In genomic region chr5:88518131-88519016, GRCh38 we compare ENCODE assay signal across 28 cellular contexts.
A peak's percentile ranks its signal among the peaks of the same experiment; 100 is the strongest.
DNase-seq lines count a peak whose midpoint lies in the region; ATAC-seq and TF ChIP-seq lines count a peak whose summit lies in the region.
"Had no signal": no experiment of that assay in that cellular context is flagged by ENCODE, and none has a peak within 500 bp of the region (broad histone marks: within the 10 kb centered on the region; RNA-seq: fewer than 3 reads in every experiment).

No MANE protein-coding gene starts in this region.

- H3K27ac ChIP-seq in IMR-90 (ENCODE audit: insufficient read depth, low read length) = no peak overlapping the region
- H3K27ac ChIP-seq in SJSA1 = peak overlapping the region; percentile 87
- H3K27ac ChIP-seq in CD4-positive, alpha-beta T cell (ENCODE audit: low read depth, low read length) = no peak overlapping the region
- H3K27ac ChIP-seq: brain microvascular endothelial cell, GM23248, right atrium auricular region, stomach, tibial nerve had no signal

- H3K4me2 ChIP-seq in IMR-90 (ENCODE audit: low read depth, low read length) = no peak overlapping the region

- no peak overlapping the region for H2AK5ac ChIP-seq in IMR-90 (ENCODE audit: low read depth, low read length)

- H3K79me1 ChIP-seq in IMR-90 (ENCODE audit: low read depth in 1 of 2, low read length in 2 of 2) = no peaks in the 10 kb centered on the region

- H3K14ac ChIP-seq in IMR-90 (replicated peaks; ENCODE audit: low read depth, low read length) = no peak overlapping the region

- no peak overlapping the region for H3K4me3 Mint-ChIP-seq in nephron progenitor cell
- no peak overlapping the region for H3K4me3 Mint-ChIP-seq in CD4-positive, alpha-beta T cell
- H3K4me3 Mint-ChIP-seq: activated CD8-positive, alpha-beta memory T cell treated with anti-CD3 and anti-CD28 coated beads, Interleukin-2, amount 10 ng/mL, durations not matched to agents 7 days and 5 days; activated naive CD4-positive, alpha-beta T cell treated with anti-CD3 and anti-CD28 coated beads, Interleukin-2, amount 50 U/mL, for 24 hours; CD4-positive, alpha-beta memory T cell; naive B cell; T-cell had no signal

- no peak overlapping the region for H4K91ac ChIP-seq in IMR-90 (ENCODE audit: insufficient read depth, low read depth, low read length)

- POLR2A ChIA-PET in IMR-90 (lab: Charles Lee; ENCODE audit: unreplicated experiment) = no interaction called here
- POLR2A ChIA-PET in CD4-positive, alpha-beta T cell (lab: Charles Lee) = no interaction called here

- no CpG with 5 or more reads among the region's 4 CpGs for WGBS in IMR-90 (ENCODE audit: extremely low coverage in 2 of 2, insufficient read length in 1 of 2), 2 experiments

- H2AK9ac ChIP-seq in IMR-90 (replicated peaks; ENCODE audit: low read depth, low read length, poor library complexity) = no peak overlapping the region

- H4K5ac ChIP-seq in IMR-90 (ENCODE audit: low read depth, low read length) = no peak overlapping the region

- H3K27me3 Mint-ChIP-seq in nephron progenitor cell (ENCODE audit: low read depth, poor library complexity) = peaks cover 3% of the 10 kb centered on the region
- peaks cover 44% of the 10 kb centered on the region for H3K27me3 Mint-ChIP-seq in CD4-positive, alpha-beta T cell

- no peaks in the 10 kb centered on the region for H3K4me1 Mint-ChIP-seq in nephron progenitor cell
- H3K4me1 Mint-ChIP-seq in CD4-positive, alpha-beta T cell (ENCODE audit: low read depth) = no peaks in the 10 kb centered on the region
- H3K4me1 Mint-ChIP-seq: activated naive CD4-positive, alpha-beta T cell treated with anti-CD3 and anti-CD28 coated beads, Interleukin-2, amount 50 U/mL, for 24 hours; CD4-positive, alpha-beta memory T cell; naive B cell; T-cell had no signal

- no peaks in the 10 kb centered on the region for H3K9me1 ChIP-seq in IMR-90 (ENCODE audit: insufficient read depth, low read length)

- H3K23ac ChIP-seq in IMR-90 (ENCODE audit: low read depth, low read length) = no peak overlapping the region

- no peaks in the 10 kb centered on the region for H3K9me3 Mint-ChIP-seq in nephron progenitor cell
- no peaks in the 10 kb centered on the region for H3K9me3 Mint-ChIP-seq in CD4-positive, alpha-beta T cell
- H3K9me3 Mint-ChIP-seq: activated naive CD4-positive, alpha-beta T cell treated with anti-CD3 and anti-CD28 coated beads, Interleukin-2, amount 50 U/mL, for 24 hours; T-cell had no signal

- in situ Hi-C loops in IMR-90 (cut with MboI; ENCODE audit: low sequenced_read_pairs) = no loop called here

- no peak for TF ChIP-seq RAD21 in IMR-90 (IDR thresholded peaks at IDR 0.05; ENCODE audit: low read length)

- H3K27ac Mint-ChIP-seq in nephron progenitor cell = no peak overlapping the region
- H3K27ac Mint-ChIP-seq in CD4-positive, alpha-beta T cell = no peak overlapping the region
- H3K27ac Mint-ChIP-seq: activated CD8-positive, alpha-beta memory T cell treated with anti-CD3 and anti-CD28 coated beads, Interleukin-2, amount 10 ng/mL, durations not matched to agents 7 days and 5 days; activated naive CD4-positive, alpha-beta T cell treated with anti-CD3 and anti-CD28 coated beads, Interleukin-2, amount 50 U/mL, for 24 hours; CD4-positive, alpha-beta memory T cell; naive B cell; T-cell had no signal

- no peaks in the 10 kb centered on the region for H3K36me3 Mint-ChIP-seq in nephron progenitor cell (ENCODE audit: low read depth)
- H3K36me3 Mint-ChIP-seq in CD4-positive, alpha-beta T cell (ENCODE audit: low read depth) = no peaks in the 10 kb centered on the region
- H3K36me3 Mint-ChIP-seq: activated CD8-positive, alpha-beta memory T cell treated with anti-CD3 and anti-CD28 coated beads, Interleukin-2, amount 10 ng/mL, durations not matched to agents 7 days and 5 days; CD4-positive, alpha-beta memory T cell; naive B cell; T-cell had no signal

- no peaks in the 10 kb centered on the region for H4K20me1 ChIP-seq in IMR-90 (ENCODE audit: insufficient read depth, low read length)

- no peak overlapping the region for H3K56ac ChIP-seq in IMR-90 (ENCODE audit: extremely low read depth, insufficient read depth, low read length)

- H3K4ac ChIP-seq in IMR-90 (ENCODE audit: low read depth, low read length) = no peak overlapping the region

- no peak overlapping the region for H2BK120ac ChIP-seq in IMR-90 (ENCODE audit: low read depth, low read length)

- no TSS peak for BruUV-seq in IMR-90 (replicated peaks; lab: Mats Ljungman, UMichigan)

- H3K9ac ChIP-seq in IMR-90 (ENCODE audit: low read depth, low read length) = no peak overlapping the region
- H3K9ac ChIP-seq: GM23248 had no signal

- H2BK15ac ChIP-seq in IMR-90 (ENCODE audit: low read depth, low read length) = no peak overlapping the region

- no peak overlapping the region for H2AFZ ChIP-seq in IMR-90 (replicated peaks; ENCODE audit: low read length, poor library complexity)
- H2AFZ ChIP-seq: GM23248 had no signal

- dilution Hi-C loops in IMR-90 (cut with HindIII; ENCODE audit: low sequenced_read_pairs, unreplicated experiment) = no loop called here

- H3K9me3 ChIP-seq in IMR-90 (ENCODE audit: control insufficient read depth, insufficient read depth, low read length) (no peaks in the 10 kb centered on the region), SJSA1 (replicated peaks) (no peaks in the 10 kb centered on the region)
- H3K9me3 ChIP-seq in CD4-positive, alpha-beta T cell (ENCODE audit: control insufficient read depth, low read length) = no peaks in the 10 kb centered on the region
- H3K9me3 ChIP-seq: right atrium auricular region, stomach, tibial nerve had no signal

- H2BK20ac ChIP-seq in IMR-90 (ENCODE audit: low read depth, low read length) = no peak overlapping the region

- H3K18ac ChIP-seq in IMR-90 (ENCODE audit: low read depth, low read length) = no peak overlapping the region

- DNase-seq in GM12865 (ENCODE audit: low read depth) (peak; percentile 8), IMR-90 (peak; percentile 41), SJSA1 (ENCODE audit: low read depth in 1 of 2, low spot score in 2 of 2) (peak; percentile 89 to 96), hepatic stellate cell (ENCODE audit: low spot score) (peak; percentile 2), cerebellum (ENCODE audit: low spot score) (no peak), nephron progenitor cell (no peak), hypothalamus (lab: John Stamatoyannopoulos, UW) (no peak)
- no peak for DNase-seq in CD4-positive, alpha-beta T cell
- DNase-seq: activated CD4-positive, alpha-beta T cell treated with anti-CD3 and anti-CD28 coated beads for 4 hours; activated CD8-positive, alpha-beta memory T cell treated with anti-CD3 and anti-CD28 coated beads, Interleukin-2, amount 10 ng/mL, durations not matched to agents 7 days and 5 days; brain microvascular endothelial cell; CD4-positive, alpha-beta memory T cell; DMS153; effector CD8-positive, alpha-beta T cell; GM23248; left cardiac atrium; mesenchymal stem cell; naive B cell; NCI-H1694; NCI-H2171; NCI-H526; SHP77; stomach; T-cell had no signal

- H2BK5ac ChIP-seq in IMR-90 (ENCODE audit: low read depth, low read length, poor library complexity, severe bottlenecking) = no peak overlapping the region

- no peaks in the 10 kb centered on the region for H3K36me3 ChIP-seq in IMR-90 (ENCODE audit: control insufficient read depth, insufficient read depth, low read length)
- no peaks in the 10 kb centered on the region for H3K36me3 ChIP-seq in SJSA1
- H3K36me3 ChIP-seq: brain microvascular endothelial cell, right atrium auricular region, stomach, tibial nerve had no signal

- TF ChIP-seq CTCF in GM12865 (IDR thresholded peaks at IDR 0.05; ENCODE audit: insufficient read depth, low read depth, low read length, missing control alignments) = no peak
- no peak for TF ChIP-seq CTCF in IMR-90 (conservative IDR thresholded peaks at IDR 0.05; ENCODE audit: low read depth, low read length)
- TF ChIP-seq CTCF in nephron progenitor cell (IDR thresholded peaks at IDR 0.05) = no peak
- TF ChIP-seq CTCF in CD4-positive, alpha-beta T cell (IDR thresholded peaks at IDR 0.05) = no peak

- intact Hi-C loops in IMR-90 (cut with micrococcal nuclease) = no loop called here
- intact Hi-C loops in CD4-positive, alpha-beta T cell (cut with DNase I, micrococcal nuclease) = no loop called here

- CTCF ChIA-PET in IMR-90 (lab: Yijun Ruan, JAX) = no interaction called here
- CTCF ChIA-PET in CD4-positive, alpha-beta T cell (lab: Charles Lee) = interaction anchor here (1.2 kb wide), 1 partner anchor 16 kb away, joined by 3 read pairs; no protein-coding TSS in a partner anchor

- no peak for TF ChIP-seq POLR2A in IMR-90 (IDR thresholded peaks at IDR 0.05; ENCODE audit: low read depth, low read length)

- no peak overlapping the region for H4K8ac ChIP-seq in IMR-90 (ENCODE audit: low read depth in 2 of 2, low read length in 2 of 2)

- no peak for ATAC-seq in IMR-90 (ENCODE audit: low read depth)
- ATAC-seq in CD4-positive, alpha-beta T cell (ENCODE audit: poor library complexity) = no peak
- ATAC-seq: activated CD8-positive, alpha-beta memory T cell treated with anti-CD3 and anti-CD28 coated beads, Interleukin-2, amount 10 ng/mL, durations not matched to agents 7 days and 5 days; esophagus mucosa; left cardiac atrium; T-cell had no signal

- H3K4me1 ChIP-seq in IMR-90 (ENCODE audit: control insufficient read depth, insufficient read depth, low read length) (no peaks in the 10 kb centered on the region), SJSA1 (replicated peaks) (peaks cover 37% of the 10 kb centered on the region)
- H3K4me1 ChIP-seq: right atrium auricular region, stomach, tibial nerve had no signal

- H3K27me3 ChIP-seq in IMR-90 (ENCODE audit: control insufficient read depth, insufficient read depth, low read length) = no peaks in the 10 kb centered on the region
- H3K27me3 ChIP-seq in SJSA1 (replicated peaks) = no peaks in the 10 kb centered on the region
- peaks cover 9% of the 10 kb centered on the region for H3K27me3 ChIP-seq in CD4-positive, alpha-beta T cell (ENCODE audit: control insufficient read depth, insufficient read depth, low read length)
- H3K27me3 ChIP-seq: brain microvascular endothelial cell, right atrium auricular region, stomach, tibial nerve had no signal

- H3K4me3 ChIP-seq in GM12865 (ENCODE audit: low read depth, low read length) = no peak overlapping the region
- H3K4me3 ChIP-seq in IMR-90 (ENCODE audit: insufficient read depth, low read depth, low read length) = no peak overlapping the region
- H3K4me3 ChIP-seq in SJSA1 = no peak overlapping the region
- H3K4me3 ChIP-seq: GM23248, right atrium auricular region, stomach, tibial nerve had no signal

TF ChIP-seq in IMR-90, 13 proteins besides CTCF, POLR2A, EP300 and RAD21 (continues in another document):
- TF ChIP-seq USF2 (IDR thresholded peaks at IDR 0.05; ENCODE audit: low read depth, low read length) = no peak

Comparison
In these comparisons a context has a peak if more than half of its experiments do, and no peak if none do; other contexts are left out.
1. DNase-seq: peak in GM12865 (single experiment), IMR-90 (single experiment), SJSA1 (2 of 2) and hepatic stellate cell (single experiment); none in cerebellum (single experiment), nephron progenitor cell (single experiment), CD4-positive, alpha-beta T cell (0 of 10) and hypothalamus (0 of 51).